In the genomic region with DNA sequence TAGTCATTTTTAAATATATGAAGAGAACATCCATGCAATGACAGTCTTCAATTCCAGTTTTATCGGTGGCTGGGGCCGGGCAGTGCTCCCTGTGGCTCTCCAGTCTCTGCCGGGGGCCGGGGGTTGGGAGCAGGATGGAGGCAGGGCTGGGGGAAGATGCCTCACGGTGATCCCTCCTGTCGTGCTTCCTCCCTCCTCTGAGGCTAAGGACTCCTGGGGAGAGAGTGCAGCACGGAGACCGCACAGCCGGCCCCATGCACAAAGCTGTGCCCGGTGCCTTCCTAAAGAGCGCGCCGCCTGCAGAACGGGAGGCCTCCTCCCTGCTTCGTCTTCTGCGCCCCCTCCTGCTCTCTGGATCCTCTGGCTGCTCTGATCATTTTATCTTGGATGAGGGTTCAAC, we compare ENCODE assay signal across 1 cellular context.
TF ChIP-seq lines count a peak whose summit lies in the region.

No MANE protein-coding gene starts in this region.

TF ChIP-seq in K562, 482 proteins besides CTCF, POLR2A, EP300 and RAD21 (continued from another document and continues in another):
- TF ChIP-seq ZBTB11 (CRISPR knock-in tag; IDR thresholded peaks at IDR 0.05) (no peak), ZNF41 (CRISPR knock-in tag; conservative IDR thresholded peaks at IDR 0.05) (no peak), ZKSCAN1 (IDR thresholded peaks at IDR 0.05; ENCODE audit: low read depth, low read length) (no peak), CEBPG (CRISPR knock-in tag; IDR thresholded peaks at IDR 0.05) (no peak), CEBPG (tag; conservative IDR thresholded peaks at IDR 0.05 in 1 of 2, IDR thresholded peaks at IDR 0.05 in 1 of 2) (no peak), MTA3 (IDR thresholded peaks at IDR 0.05; ENCODE audit: borderline replicate concordance) (peak; percentile 44; the same call in 1 of the 2 replicates), ZBTB40 (IDR thresholded peaks at IDR 0.05) (peak; percentile 19; the same call in 1 of the 2 replicates), ZBTB40 (CRISPR knock-in tag; IDR thresholded peaks at IDR 0.05) (no peak), BCL6 (CRISPR knock-in tag; IDR thresholded peaks at IDR 0.05) (no peak), BRCA1 (IDR thresholded peaks at IDR 0.05) (no peak), BRCA1 (CRISPR knock-in tag; IDR thresholded peaks at IDR 0.05) (no peak), DEAF1 (CRISPR knock-in tag; IDR thresholded peaks at IDR 0.05) (no peak), SRSF9 (IDR thresholded peaks at IDR 0.05; ENCODE audit: borderline replicate concordance, low read depth, low read length) (no peak), CUX1 (CRISPR knock-in tag; IDR thresholded peaks at IDR 0.05) (no peak), ZNF253 (CRISPR knock-in tag; conservative IDR thresholded peaks at IDR 0.05) (no peak), PCBP2 (IDR thresholded peaks at IDR 0.05; ENCODE audit: low read depth, low read length, poor library complexity, severe bottlenecking) (no peak), SP2 (IDR thresholded peaks at IDR 0.05; ENCODE audit: extremely low read depth, low read depth, low read length, poor library complexity, severe bottlenecking) (peak; percentile 30), TAF1 (IDR thresholded peaks at IDR 0.05; ENCODE audit: control insufficient read depth, extremely low read depth, insufficient read depth, low read length, severe bottlenecking) (no peak), HDAC1 (IDR thresholded peaks at IDR 0.05) (no peak), ZNF263 (CRISPR knock-in tag; IDR thresholded peaks at IDR 0.05; ENCODE audit: borderline replicate concordance) (peak; percentile 74; the same call in 1 of the 2 replicates), ZNF511 (CRISPR knock-in tag; IDR thresholded peaks at IDR 0.05) (no peak), ZNF316 (IDR thresholded peaks at IDR 0.05) (no peak), CTCFL (IDR thresholded peaks at IDR 0.05; ENCODE audit: borderline replicate concordance, insufficient read depth, low read depth, low read length, poor library complexity, severe bottlenecking) (peak; percentile 44), CTBP1 (IDR thresholded peaks at IDR 0.05; ENCODE audit: borderline replicate concordance) (peak; percentile 42; the same call in 1 of the 2 replicates), FOXM1 (IDR thresholded peaks at IDR 0.05; ENCODE audit: low read depth) (no peak), FOXM1 (CRISPR knock-in tag; IDR thresholded peaks at IDR 0.05; ENCODE audit: low read depth) (no peak), L3MBTL2 (IDR thresholded peaks at IDR 0.05) (0 out of 2 replicates have a peak, but pooled peaks have one; percentile 17), SMARCB1 (IDR thresholded peaks at IDR 0.05; ENCODE audit: insufficient read length, low read depth) (no peak)
- TF ChIP-seq, protein P1, sequence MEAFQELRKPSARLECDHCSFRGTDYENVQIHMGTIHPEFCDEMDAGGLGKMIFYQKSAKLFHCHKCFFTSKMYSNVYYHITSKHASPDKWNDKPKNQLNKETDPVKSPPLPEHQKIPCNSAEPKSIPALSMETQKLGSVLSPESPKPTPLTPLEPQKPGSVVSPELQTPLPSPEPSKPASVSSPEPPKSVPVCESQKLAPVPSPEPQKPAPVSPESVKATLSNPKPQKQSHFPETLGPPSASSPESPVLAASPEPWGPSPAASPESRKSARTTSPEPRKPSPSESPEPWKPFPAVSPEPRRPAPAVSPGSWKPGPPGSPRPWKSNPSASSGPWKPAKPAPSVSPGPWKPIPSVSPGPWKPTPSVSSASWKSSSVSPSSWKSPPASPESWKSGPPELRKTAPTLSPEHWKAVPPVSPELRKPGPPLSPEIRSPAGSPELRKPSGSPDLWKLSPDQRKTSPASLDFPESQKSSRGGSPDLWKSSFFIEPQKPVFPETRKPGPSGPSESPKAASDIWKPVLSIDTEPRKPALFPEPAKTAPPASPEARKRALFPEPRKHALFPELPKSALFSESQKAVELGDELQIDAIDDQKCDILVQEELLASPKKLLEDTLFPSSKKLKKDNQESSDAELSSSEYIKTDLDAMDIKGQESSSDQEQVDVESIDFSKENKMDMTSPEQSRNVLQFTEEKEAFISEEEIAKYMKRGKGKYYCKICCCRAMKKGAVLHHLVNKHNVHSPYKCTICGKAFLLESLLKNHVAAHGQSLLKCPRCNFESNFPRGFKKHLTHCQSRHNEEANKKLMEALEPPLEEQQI (IDR thresholded peaks at IDR 0.05): no peak
